In the genomic region with DNA sequence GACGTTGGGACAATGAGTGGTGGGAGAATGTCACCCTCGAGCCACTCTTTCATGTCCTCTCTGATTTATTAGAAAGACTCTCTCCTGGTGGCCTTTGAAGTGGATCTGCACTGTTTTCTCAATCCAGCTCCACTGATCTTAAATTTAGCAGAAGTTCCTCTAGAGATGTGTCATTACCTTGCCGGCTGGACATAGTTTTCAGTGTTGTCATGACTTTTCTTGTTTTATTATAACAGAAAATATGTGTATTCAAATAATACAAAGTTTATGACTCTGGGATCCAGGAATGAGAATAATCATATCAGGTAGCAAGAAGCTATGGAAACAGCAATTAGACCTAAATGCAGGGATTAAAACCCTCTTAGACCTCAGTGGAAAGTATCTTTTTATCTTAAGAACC, we compare ENCODE assay signal across 20 cellular contexts.
"Had no signal": no experiment of that assay in that cellular context is flagged by ENCODE, and none has a peak within 500 bp of the region (broad histone marks: within the 10 kb centered on the region; RNA-seq: fewer than 3 reads in every experiment).

No MANE protein-coding gene starts in this region.

- ATAC-seq: Panc1 had no signal

- H3K9ac ChIP-seq: SK-N-SH had no signal

- H3K27ac ChIP-seq: HL-60, RWPE1 had no signal

- H3K9me3 ChIP-seq: SK-N-SH had no signal

- H3K4me2 ChIP-seq: SK-N-SH had no signal

- H3K9me2 ChIP-seq: SK-N-SH had no signal

- DNase-seq: KBM-7, MV-4-11, NCI-H1092, NCI-H1105 treated with DMSO at 0.1 percent for 48 hours, NCI-H1417 treated with DMSO at 0.1 percent for 48 hours, NCI-H146, NCI-H1694 treated with DMSO at 0.1 percent for 48 hours, NCI-H1930, NCI-H2081, NCI-H2107, NCI-H2227 treated with DMSO at 0.1 percent for 48 hours, NCI-H524, NCI-H526 treated with DMSO at 0.1 percent for 48 hours, NCI-H774, SHP77, SK-N-SH, SW 1271 had no signal
